ENCODE assay signal across 10 cellular contexts in genomic region chr12:57148469-57149308, GRCh38. TPM values are rescaled to one million over a fixed set of nuclear protein-coding genes. Genes with fewer than 3 reads are reported as not detected.
DNase-seq lines count a peak whose midpoint lies in the region; ATAC-seq and TF ChIP-seq lines count a peak whose summit lies in the region.
"Had no signal": no experiment of that assay in that cellular context is flagged by ENCODE, and none has a peak within 500 bp of the region (broad histone marks: within the 10 kb centered on the region; RNA-seq: fewer than 3 reads in every experiment).

No MANE protein-coding gene starts in this region.

- no peak for TF ChIP-seq RAD21 in SK-N-SH (IDR thresholded peaks at IDR 0.05; ENCODE audit: low read length)

- H3K36me3 ChIP-seq in SK-N-SH (replicated peaks in 1 of 2; ENCODE audit: control insufficient read depth in 1 of 2, insufficient read depth in 2 of 2, low read length in 1 of 2) (peaks cover 13 to 42% of the 10 kb centered on the region in 2 experiments), esophagus (ENCODE audit: control insufficient read depth in 2 of 2, insufficient read depth in 2 of 2, low read length in 1 of 2) (peaks cover 0 to 25% of the 10 kb centered on the region in 2 donors), muscle layer of duodenum (ENCODE audit: control insufficient read depth in 1 of 2, insufficient read depth in 2 of 2, low read length in 2 of 2) (peaks cover 21 to 47% of the 10 kb centered on the region in 2 donors)

- H3K9me3 ChIP-seq in SK-N-SH (no peaks in the 10 kb centered on the region), esophagus (ENCODE audit: control insufficient read depth in 2 of 2, insufficient read depth in 1 of 2, low read depth in 1 of 2, low read length in 1 of 2) (no peaks in the 10 kb centered on the region), muscle layer of duodenum (ENCODE audit: control insufficient read depth in 1 of 2, low read length in 2 of 2) (no peaks in the 10 kb centered on the region)

- no peak overlapping the region for H3K9ac ChIP-seq in SK-N-SH

- H4K20me1 ChIP-seq in SK-N-SH (ENCODE audit: insufficient read depth) = peaks cover 5% of the 10 kb centered on the region; the same call in 1 of the 2 replicates

- no peak for TF ChIP-seq EP300 in SK-N-SH (IDR thresholded peaks at IDR 0.05; ENCODE audit: borderline replicate concordance in 1 of 2, low read depth in 1 of 2, low read length in 1 of 2)

- no peak overlapping the region for H3K4me3 ChIP-seq in SK-N-SH (ENCODE audit: low read depth in 2 of 2, low read length in 1 of 2)
- no peak overlapping the region for H3K4me3 ChIP-seq in esophagus (ENCODE audit: low read depth in 1 of 2, low read length in 2 of 2)
- no peak overlapping the region for H3K4me3 ChIP-seq in muscle layer of duodenum (ENCODE audit: low read depth in 1 of 2, low read length in 2 of 2)

- 76% methylated on average over 4 of the region's 4 CpGs for WGBS in SK-N-SH (ENCODE audit: low lambda C conversion rate)
- 50 to 61% methylated on average over 4 of the region's 4 CpGs for WGBS in esophagus, 2 donors

- POLR2A ChIA-PET in SK-N-SH (lab: Yijun Ruan, JAX) = interaction anchor here (1.5 kb wide), 1 partner anchor 21 kb away, joined by 5 read pairs; the partner anchor contains the start of gene LRP1

- H3K27ac ChIP-seq in SK-N-SH (ENCODE audit: low read depth in 2 of 2, low read length in 1 of 2) (peak overlapping the region in 1 of 2 experiments; percentile 2; a peak in 1 of 4 replicates), esophagus (ENCODE audit: low read depth in 2 of 2, low read length in 1 of 2) (peak overlapping the region; percentile 84 to 88), muscle layer of duodenum (ENCODE audit: low read length) (peak overlapping the region; percentile 91)

- no peaks in the 10 kb centered on the region for H3K79me2 ChIP-seq in SK-N-SH (ENCODE audit: insufficient read depth)

- H3F3A ChIP-seq in SK-N-SH (replicated peaks; ENCODE audit: insufficient read depth) = peaks cover 22% of the 10 kb centered on the region

- CTCF ChIA-PET in SK-N-SH (lab: Yijun Ruan, JAX) = interaction anchor here (1.1 to 33.3 kb wide), 5 partner anchors 12 to 36 kb away, joined by 3 to 616 read pairs (median 7); partner anchors contain the start of gene LRP1

- DNase-seq in SK-N-SH = no peak
- DNase-seq in mesenteric fat pad (ENCODE audit: low spot score) = no peak
- no peak for DNase-seq in kidney tubule cell (ENCODE audit: low spot score)
- DNase-seq in epidermal melanocyte (ENCODE audit: insufficient read length, low spot score) = no peak
- DNase-seq: kidney glomerular epithelial cell, NCI-H1694 treated with DMSO at 0.1 percent for 48 hours had no signal

- ATAC-seq in SK-N-SH treated with all-trans-retinoic acid at 6 μM for 48 hours (no peak), GM21515 (IDR thresholded peaks at IDR 0.05; ENCODE audit: unreplicated experiment) (no peak)

- H3K9me2 ChIP-seq in SK-N-SH = no peaks in the 10 kb centered on the region

- H2AFZ ChIP-seq in SK-N-SH (ENCODE audit: low read depth) = no peak overlapping the region

- H3K27me3 ChIP-seq in SK-N-SH (ENCODE audit: insufficient read depth) = no peaks in the 10 kb centered on the region
- no peaks in the 10 kb centered on the region for H3K27me3 ChIP-seq in esophagus (ENCODE audit: control insufficient read depth in 1 of 2, insufficient read depth in 2 of 2, low read length in 2 of 2)
- H3K27me3 ChIP-seq in muscle layer of duodenum (ENCODE audit: low read depth, low read length) = no peaks in the 10 kb centered on the region

- TF ChIP-seq CTCF in SK-N-SH (IDR thresholded peaks at IDR 0.05) = no peak

- H3K4me2 ChIP-seq in SK-N-SH = 0 out of 2 replicates have a peak overlapping the region, but pooled peaks have one; percentile 8

- H3K4me1 ChIP-seq in SK-N-SH (ENCODE audit: control insufficient read depth in 1 of 2, insufficient read depth in 2 of 2, low read depth in 1 of 2, low read length in 1 of 2) = peaks cover 35 to 53% of the 10 kb centered on the region in 2 experiments
- peaks cover 5 to 21% of the 10 kb centered on the region in 2 donors for H3K4me1 ChIP-seq in esophagus (ENCODE audit: control insufficient read depth in 2 of 2, insufficient read depth in 2 of 2, low read length in 1 of 2)
- H3K4me1 ChIP-seq in muscle layer of duodenum (ENCODE audit: control insufficient read depth in 1 of 2, insufficient read depth in 2 of 2, low read length in 2 of 2) = peaks cover 43 to 68% of the 10 kb centered on the region in 2 donors

TF ChIP-seq in SK-N-SH, 30 proteins besides CTCF, POLR2A, EP300 and RAD21 (continues in another document):
- TF ChIP-seq MXI1 (IDR thresholded peaks at IDR 0.05; ENCODE audit: low read depth, low read length) = no peak
- no peak for TF ChIP-seq TCF12 (IDR thresholded peaks at IDR 0.05)
- TF ChIP-seq ZBTB33 (IDR thresholded peaks at IDR 0.05; ENCODE audit: borderline replicate concordance, low read depth) = no peak
- no peak for TF ChIP-seq SMC3 (IDR thresholded peaks at IDR 0.05; ENCODE audit: low read depth, low read length)
- TF ChIP-seq TEAD4 (IDR thresholded peaks at IDR 0.05; ENCODE audit: borderline replicate concordance, insufficient read depth) = no peak

TF ChIP-seq in SK-N-SH treated with all-trans-retinoic acid at 6 μM for 48 hours, 23 proteins besides CTCF, POLR2A, EP300 and RAD21 (continues in another document):
- TF ChIP-seq TCF4 (CRISPR knock-in tag; IDR thresholded peaks at IDR 0.05; ENCODE audit: borderline replicate concordance) = no peak
- TF ChIP-seq SNAI2 (CRISPR knock-in tag; IDR thresholded peaks at IDR 0.05) = no peak
- no peak for TF ChIP-seq ZNF565 (CRISPR knock-in tag; conservative IDR thresholded peaks at IDR 0.05; ENCODE audit: low read depth)
- TF ChIP-seq TSHZ2 (CRISPR knock-in tag; IDR thresholded peaks at IDR 0.05) = no peak
- TF ChIP-seq ZFP3 (CRISPR knock-in tag; IDR thresholded peaks at IDR 0.05) = no peak
- no peak for TF ChIP-seq BACH2 (CRISPR knock-in tag; IDR thresholded peaks at IDR 0.05; ENCODE audit: borderline replicate concordance)
- TF ChIP-seq CSRNP3 (CRISPR knock-in tag; IDR thresholded peaks at IDR 0.05) = no peak
- no peak for TF ChIP-seq GLIS3 (CRISPR knock-in tag; IDR thresholded peaks at IDR 0.05)
- TF ChIP-seq ZNF70 (CRISPR knock-in tag; IDR thresholded peaks at IDR 0.05) = no peak
- TF ChIP-seq ZC3H10 (CRISPR knock-in tag; IDR thresholded peaks at IDR 0.05) = no peak
- TF ChIP-seq ISL1 (CRISPR knock-in tag; IDR thresholded peaks at IDR 0.05) = no peak
- no peak for TF ChIP-seq TOX (CRISPR knock-in tag; IDR thresholded peaks at IDR 0.05; ENCODE audit: borderline replicate concordance)

RNA-seq across cellular contexts. Expression of gene LRP1-AS, which starts 1.3 kb away (rescaled TPM):
- polyA plus RNA-seq in SK-N-SH (2012; rRNA removed) (not detected in 2 replicates), esophagus (not detected)
- not detected in 2 replicates for polyA plus RNA-seq in SK-N-SH (2012; cell fraction: cytosol; rRNA removed)
- not detected in 2 replicates for polyA plus RNA-seq in SK-N-SH (2012; cell fraction: nucleus; rRNA removed)
- not detected for total RNA-seq in mesenteric fat pad

RNA-seq across cellular contexts. Expression of gene LRP1, which starts 20.4 kb away (rescaled TPM):
- polyA plus RNA-seq in SK-N-SH (2012; rRNA removed) (18.8 and 55.0 TPM in 2 replicates), esophagus (10 to 100 TPM; 29.6 to 47.6 TPM)
- 22.3 and 34.9 TPM in 2 replicates for polyA plus RNA-seq in SK-N-SH (2012; cell fraction: cytosol; rRNA removed)
- 127 and 168 TPM in 2 replicates for polyA plus RNA-seq in SK-N-SH (2012; cell fraction: nucleus; rRNA removed)
- 954 TPM for total RNA-seq in mesenteric fat pad

RNA-seq across cellular contexts. Expression of gene STAT6, which starts 37.5 kb away (rescaled TPM):
- 0.15 and 0.42 TPM in 2 replicates for polyA plus RNA-seq in SK-N-SH (2012; rRNA removed)
- 0.05 and 0.19 TPM in 2 replicates for polyA plus RNA-seq in SK-N-SH (2012; cell fraction: cytosol; rRNA removed)
- polyA plus RNA-seq in SK-N-SH (2012; cell fraction: nucleus; rRNA removed) = 0.73 and 0.83 TPM in 2 replicates
- polyA plus RNA-seq in esophagus = 100 to 1,000 TPM; 101 to 145 TPM
- 164 TPM for total RNA-seq in mesenteric fat pad

RNA-seq across cellular contexts. Expression of gene NAB2, which starts 59.8 kb away (rescaled TPM):
- polyA plus RNA-seq in SK-N-SH (2012; rRNA removed) (23.7 and 24.9 TPM in 2 replicates), esophagus (10 to 100 TPM; 11.6 to 19.3 TPM)
- 12.7 and 18.9 TPM in 2 replicates for polyA plus RNA-seq in SK-N-SH (2012; cell fraction: cytosol; rRNA removed)
- polyA plus RNA-seq in SK-N-SH (2012; cell fraction: nucleus; rRNA removed) = 24.3 and 28.0 TPM in 2 replicates
- 22.1 TPM for total RNA-seq in mesenteric fat pad

Comparison
In these comparisons a context has a peak if more than half of its experiments do, and no peak if none do; other contexts are left out.
1. RNA of gene STAT6, which starts 37.5 kb away (polyA plus RNA-seq): 101 to 145 TPM in esophagus; 0.05 to 0.83 TPM in SK-N-SH; every median in the first group is over 10 times any median in the second.